In genomic region chr5:87572092-87572491, GRCh38 we compare ENCODE assay signal across 24 cellular contexts.
"Had no signal": no experiment of that assay in that cellular context is flagged by ENCODE, and none has a peak within 500 bp of the region (broad histone marks: within the 10 kb centered on the region; RNA-seq: fewer than 3 reads in every experiment).

No MANE protein-coding gene starts in this region.

- H3K27ac ChIP-seq: breast epithelium, colonic mucosa, esophagus squamous epithelium, gastrocnemius medialis, left lung, right lobe of liver, skin epidermis, tibial artery had no signal

- ATAC-seq: activated T-cell treated with anti-CD3 and anti-CD28 coated beads, Interleukin-2, amount 50 U/mL, for 4 hours; gastrocnemius medialis; left lung; naive thymus-derived CD4-positive, alpha-beta T cell; right lobe of liver; stimulated activated naive CD8-positive, alpha-beta T cell treated with anti-CD3 and anti-CD28 coated beads, Interleukin-15, amount 100 ng/mL, for 72 hours had no signal

- DNase-seq: activated CD4-positive, alpha-beta T cell treated with anti-CD3 and anti-CD28 coated beads for 4 hours; activated CD4-positive, alpha-beta T cell treated with anti-CD3 and anti-CD28 coated beads, Interleukin-2, amount 50 U/mL, for 48 hours; activated CD4-positive, CD25-positive, alpha-beta regulatory T cell; activated CD8-positive, alpha-beta memory T cell treated with anti-CD3 and anti-CD28 coated beads, Interleukin-2, amount 50 U/mL, for 48 hours; activated naive CD4-positive, alpha-beta T cell treated with Interleukin-2 at 50 U/mL for 16 hours; activated naive CD8-positive, alpha-beta T cell treated with anti-CD3 and anti-CD28 coated beads, Interleukin-2, amount 10 ng/mL, durations not matched to agents 7 days and 5 days; activated T-cell treated with anti-CD3 and anti-CD28 coated beads, Interleukin-2, amount 50 U/mL, for 4 hours; amniotic stem cell; colonic mucosa; dorsolateral prefrontal cortex; esophagus squamous epithelium; gastrocnemius medialis; hippocampal formation; kidney glomerular epithelial cell; naive thymus-derived CD4-positive, alpha-beta T cell; occipital lobe; right lobe of liver; stimulated activated CD4-positive, alpha-beta T cell treated with anti-CD3 and anti-CD28 coated beads, Interleukin-1b, Interleukin-23, amount 100 ng/mL, for 48 hours; stimulated activated naive CD8-positive, alpha-beta T cell treated with anti-CD3 and anti-CD28 coated beads, Interleukin-15, amount 100 ng/mL, for 72 hours; tibial artery had no signal

- H3K4me1 ChIP-seq: breast epithelium, colonic mucosa, esophagus squamous epithelium, gastrocnemius medialis, left lung, right lobe of liver, tibial artery had no signal

- H3K9me3 ChIP-seq: breast epithelium, colonic mucosa, esophagus squamous epithelium, gastrocnemius medialis, left lung, right lobe of liver, tibial artery had no signal

- H3K27me3 ChIP-seq: breast epithelium, colonic mucosa, dorsolateral prefrontal cortex, esophagus squamous epithelium, gastrocnemius medialis, left lung, right lobe of liver, tibial artery had no signal

- H3K36me3 ChIP-seq: breast epithelium, colonic mucosa, esophagus squamous epithelium, gastrocnemius medialis, left lung, right lobe of liver, tibial artery had no signal

- H3K4me3 ChIP-seq: breast epithelium, colonic mucosa, dorsolateral prefrontal cortex, esophagus squamous epithelium, gastrocnemius medialis, left lung, lung, right lobe of liver, skin epidermis, tibial artery had no signal
